ENCODE assay signal across 19 cellular contexts in genomic region chr2:148613231-148614023, GRCh38. TPM values are rescaled to one million over a fixed set of nuclear protein-coding genes. Genes with fewer than 3 reads are reported as not detected.
A peak's percentile ranks its signal among the peaks of the same experiment; 100 is the strongest.
DNase-seq lines count a peak whose midpoint lies in the region; ATAC-seq and TF ChIP-seq lines count a peak whose summit lies in the region.
"Had no signal": no experiment of that assay in that cellular context is flagged by ENCODE, and none has a peak within 500 bp of the region (broad histone marks: within the 10 kb centered on the region; RNA-seq: fewer than 3 reads in every experiment).

No MANE protein-coding gene starts in this region.

- H3K27ac ChIP-seq in HUES6 (ENCODE audit: low read depth, low read length) (0 out of 2 replicates have a peak overlapping the region, but pooled peaks have one; percentile 49), body of pancreas (peak overlapping the region; percentile 39 to 79 (median 67)), osteoblast (ENCODE audit: low read depth, low read length) (no peak overlapping the region)
- H3K27ac ChIP-seq: C4-2B had no signal

- H3K27me3 ChIP-seq in HUES6 (ENCODE audit: control insufficient read depth, insufficient read depth, low read length) (no peaks in the 10 kb centered on the region), body of pancreas (no peaks in the 10 kb centered on the region), osteoblast (ENCODE audit: insufficient read depth, low read length) (peaks cover 4% of the 10 kb centered on the region)
- H3K27me3 ChIP-seq: breast epithelium, esophagus muscularis mucosa, transverse colon had no signal

- peak overlapping the region; percentile 62 for H2AFZ ChIP-seq in osteoblast (ENCODE audit: low read length)

- ATAC-seq in body of pancreas, result no peak

- peak; percentile 59 for DNase-seq in NCI-H510A treated with DMSO at 0.1 percent for 48 hours (lab: John Stamatoyannopoulos, UW)
- DNase-seq in NCI-H510A (lab: John Stamatoyannopoulos, UW), result no peak
- no peak for DNase-seq in body of pancreas
- no peak for DNase-seq in osteoblast (ENCODE audit: insufficient read length, low spot score, missing footprints)
- no peak for DNase-seq in DMS 273 treated with DMSO at 0.1 percent for 48 hours (lab: John Stamatoyannopoulos, UW)
- DNase-seq in SHP77 treated with DMSO at 0.1 percent for 48 hours (lab: John Stamatoyannopoulos, UW), result no peak
- DNase-seq in islet precursor cell, result no peak
- DNase-seq: activated naive CD8-positive, alpha-beta T cell treated with anti-CD3 and anti-CD28 coated beads, Interleukin-2, amount 10 ng/mL, durations not matched to agents 7 days and 5 days; DMS79; NCI-H1694; NCI-H446; stimulated activated naive CD4-positive, alpha-beta T cell treated with Interleukin-2 at 50 U/mL for 16 hours; T1000 had no signal

- TF ChIP-seq CTCF in body of pancreas (IDR thresholded peaks at IDR 0.05) (no peak), osteoblast (IDR thresholded peaks at IDR 0.05; ENCODE audit: extremely low read depth, low read depth, low read length) (no peak)

- H3K36me3 ChIP-seq in HUES6 (ENCODE audit: control insufficient read depth, insufficient read depth, low read length), result no peaks in the 10 kb centered on the region
- H3K36me3 ChIP-seq in body of pancreas (replicated peaks in 1 of 2; ENCODE audit: insufficient read depth in 1 of 2, low read depth in 2 of 2), result no peaks in the 10 kb centered on the region
- no peaks in the 10 kb centered on the region for H3K36me3 ChIP-seq in osteoblast (ENCODE audit: insufficient read depth, low read length)
- H3K36me3 ChIP-seq: breast epithelium, esophagus muscularis mucosa, transverse colon had no signal

- 92 to 94% methylated on average over 7 of the region's 7 CpGs for WGBS in body of pancreas, 2 donors

- H3K4me2 ChIP-seq in osteoblast (ENCODE audit: insufficient read depth, low read length), result no peak overlapping the region

- H3K9ac ChIP-seq in HUES6 (ENCODE audit: low read length), result no peak overlapping the region

- H3K9me3 ChIP-seq in HUES6 (ENCODE audit: control insufficient read depth, insufficient read depth, low read depth, low read length), result no peaks in the 10 kb centered on the region
- H3K9me3 ChIP-seq in body of pancreas, result no peaks in the 10 kb centered on the region
- no peaks in the 10 kb centered on the region for H3K9me3 ChIP-seq in osteoblast (ENCODE audit: low read depth, low read length)
- H3K9me3 ChIP-seq: breast epithelium, esophagus muscularis mucosa, transverse colon had no signal

- H3K4me1 ChIP-seq in HUES6 (ENCODE audit: control insufficient read depth, insufficient read depth, low read length) (peaks cover 28% of the 10 kb centered on the region), body of pancreas (peaks cover 11% of the 10 kb centered on the region), osteoblast (ENCODE audit: insufficient read depth, low read length) (peaks cover 10% of the 10 kb centered on the region)

- no peak overlapping the region for H3K4me3 ChIP-seq in HUES6 (ENCODE audit: low read depth, low read length)
- no peak overlapping the region for H3K4me3 ChIP-seq in body of pancreas
- H3K4me3 ChIP-seq in osteoblast (ENCODE audit: insufficient read depth, low read length), result no peak overlapping the region
- H3K4me3 ChIP-seq: breast epithelium, esophagus muscularis mucosa, lung, transverse colon had no signal

- no peak for TF ChIP-seq POLR2A in body of pancreas (IDR thresholded peaks at IDR 0.05)

- no peaks in the 10 kb centered on the region for H3K79me2 ChIP-seq in osteoblast (ENCODE audit: insufficient read depth, low read length)

- intact Hi-C loops in body of pancreas (cut with DNase I), result no loop called here

- H4K20me1 ChIP-seq in osteoblast (ENCODE audit: insufficient read depth, low read length), result no peaks in the 10 kb centered on the region

RNA-seq across cellular contexts. Expression of gene EPC2, which starts 31.1 kb away (rescaled TPM):
- total RNA-seq in body of pancreas (10 to 100 TPM; 19.2 to 21.1 TPM), osteoblast (27.7 and 29.3 TPM in 2 replicates)
